ENCODE assay signal across 8 cellular contexts in the genomic region with DNA sequence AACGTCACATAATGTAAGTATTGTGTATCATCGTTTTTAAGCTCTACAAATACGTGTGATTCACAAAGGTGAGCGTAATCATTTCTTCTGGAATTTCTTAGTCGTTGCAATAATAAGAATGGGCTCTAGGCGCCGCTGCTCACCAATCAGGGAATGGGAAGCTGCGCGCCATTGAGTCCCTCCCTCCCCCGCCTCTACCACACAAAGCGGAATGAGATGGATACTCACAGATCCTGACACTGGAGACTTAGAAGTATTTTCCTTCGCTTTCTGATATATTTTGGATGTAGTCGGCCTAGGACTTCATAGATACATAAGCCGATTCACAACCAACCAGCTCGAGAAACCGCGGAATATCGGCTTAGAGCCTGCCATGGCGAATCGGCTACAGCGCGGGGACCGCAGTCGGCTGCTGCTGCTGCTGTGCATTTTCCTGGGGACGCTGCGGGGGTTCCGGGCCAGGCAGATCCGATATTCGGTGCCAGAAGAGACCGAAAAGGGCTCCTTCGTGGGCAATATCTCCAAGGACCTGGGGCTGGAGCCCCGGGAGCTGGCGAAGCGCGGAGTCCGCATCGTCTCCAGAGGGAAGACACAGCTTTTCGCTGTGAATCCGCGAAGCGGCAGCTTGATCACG. TPM values are rescaled to one million over a fixed set of nuclear protein-coding genes. Genes with fewer than 3 reads are reported as not detected.
DNase-seq lines count a peak whose midpoint lies in the region; ATAC-seq and TF ChIP-seq lines count a peak whose summit lies in the region.

A gene (plus strand): TSS at position 197 of the 634 bp plus-strand sequence. CDS start 177 bp downstream, at position 374.

- TF ChIP-seq CTCF in ascending aorta (IDR thresholded peaks at IDR 0.05): peak in 1 of 3 experiments; percentile 26

- H4K20me1 ChIP-seq in Karpas-422 (ENCODE audit: insufficient read depth, low read depth, low read length): no peaks in the 10 kb centered on the region

- H3K4me3 ChIP-seq in Karpas-422 (ENCODE audit: low read length) (no peak within 1 kb of the TSS), ascending aorta (peak within 1 kb of the TSS; percentile 40 to 44), iPS-20b (ENCODE audit: low read length) (peak within 1 kb of the TSS; percentile 8; the same call in 1 of the 2 replicates)

- H3K9ac ChIP-seq in Karpas-422 (ENCODE audit: low read length) (no peak within 1 kb of the TSS), iPS-20b (ENCODE audit: low read depth, low read length) (no peak within 1 kb of the TSS)

- intact Hi-C loops in ascending aorta (cut with DNase I): loop anchor here (5.0 kb wide), 1 partner anchor 106 kb away; no protein-coding TSS in a partner anchor

- H3K4me2 ChIP-seq in Karpas-422 (ENCODE audit: low read depth, low read length, poor library complexity, severe bottlenecking): no peak within 1 kb of the TSS

- H3K9me2 ChIP-seq in Karpas-422 (replicated peaks; ENCODE audit: insufficient read depth, low read length): no peaks in the 10 kb centered on the region

- ATAC-seq in stimulated activated effector memory CD8-positive, alpha-beta T cell treated with anti-CD3 and anti-CD28 coated beads, Interleukin-12 subunit alpha, Interleukin-12 subunit beta, amount 100 ng/mL, for 72 hours: peak; percentile 60

- H3K36me3 Mint-ChIP-seq in stimulated activated effector memory CD8-positive, alpha-beta T cell treated with anti-CD3 and anti-CD28 coated beads, Interleukin-12 subunit alpha, Interleukin-12 subunit beta, amount 100 ng/mL, for 72 hours: peaks cover 9% of the 10 kb centered on the region

- H3K27ac ChIP-seq in Karpas-422 (ENCODE audit: low read length): no peak within 1 kb of the TSS
- H3K27ac ChIP-seq in ascending aorta: no peak within 1 kb of the TSS
- no peak within 1 kb of the TSS for H3K27ac ChIP-seq in iPS-20b (ENCODE audit: low read length)

- H3K9me3 ChIP-seq in Karpas-422 (ENCODE audit: low read length) (peaks cover 16% of the 10 kb centered on the region), ascending aorta (peaks cover 97 to 100% of the 10 kb centered on the region in 2 donors), iPS-20b (ENCODE audit: insufficient read depth, low read depth, low read length) (peaks cover 69% of the 10 kb centered on the region)

- H3K36me3 ChIP-seq in Karpas-422 (ENCODE audit: insufficient read depth, low read length): peaks cover 13% of the 10 kb centered on the region
- H3K36me3 ChIP-seq in ascending aorta: peaks cover 1 to 3% of the 10 kb centered on the region in 2 donors
- peaks cover 28% of the 10 kb centered on the region; the same call in 1 of the 2 replicates for H3K36me3 ChIP-seq in iPS-20b (ENCODE audit: insufficient read depth, low read depth, low read length)

- H3K4me1 Mint-ChIP-seq in stimulated activated effector memory CD8-positive, alpha-beta T cell treated with anti-CD3 and anti-CD28 coated beads, Interleukin-12 subunit alpha, Interleukin-12 subunit beta, amount 100 ng/mL, for 72 hours: peaks cover 15% of the 10 kb centered on the region

- peak within 1 kb of the TSS; percentile 69 for H3K4me3 Mint-ChIP-seq in stimulated activated effector memory CD8-positive, alpha-beta T cell treated with anti-CD3 and anti-CD28 coated beads, Interleukin-12 subunit alpha, Interleukin-12 subunit beta, amount 100 ng/mL, for 72 hours

- H3K27me3 ChIP-seq in Karpas-422 (ENCODE audit: low read length) (no peaks in the 10 kb centered on the region), ascending aorta (no peaks in the 10 kb centered on the region), iPS-20b (ENCODE audit: insufficient read depth, low read length) (peaks cover 13% of the 10 kb centered on the region)

- no peaks in the 10 kb centered on the region for H3K79me2 ChIP-seq in Karpas-422 (ENCODE audit: low read length)

- no peak within 1 kb of the TSS for H3K27ac Mint-ChIP-seq in stimulated activated effector memory CD8-positive, alpha-beta T cell treated with anti-CD3 and anti-CD28 coated beads, Interleukin-12 subunit alpha, Interleukin-12 subunit beta, amount 100 ng/mL, for 72 hours

- H3K9me3 Mint-ChIP-seq in stimulated activated effector memory CD8-positive, alpha-beta T cell treated with anti-CD3 and anti-CD28 coated beads, Interleukin-12 subunit alpha, Interleukin-12 subunit beta, amount 100 ng/mL, for 72 hours: peaks cover 4% of the 10 kb centered on the region

- H3K4me1 ChIP-seq in Karpas-422 (ENCODE audit: low read length) (no peaks in the 10 kb centered on the region; the same call in 1 of the 2 replicates), ascending aorta (no peaks in the 10 kb centered on the region), iPS-20b (ENCODE audit: insufficient read depth, low read length) (no peaks in the 10 kb centered on the region)

- H2AFZ ChIP-seq in Karpas-422 (ENCODE audit: low read length): no peak within 1 kb of the TSS

- DNase-seq in activated T-cell treated with anti-CD3 and anti-CD28 coated beads for 1 hour (ENCODE audit: low read depth) (peak; percentile 22), Karpas-422 (no peak), ascending aorta (ENCODE audit: low spot score in 2 of 2) (no peak), C1 segment of cervical spinal cord (lab: John Stamatoyannopoulos, UW) (no peak), SW480 (ENCODE audit: low spot score) (no peak)
- no peak for DNase-seq in activated T-cell treated with anti-CD3 and anti-CD28 coated beads, Interleukin-2, amount 50 U/mL, for 1 hour
- DNase-seq in stimulated activated effector memory CD8-positive, alpha-beta T cell treated with anti-CD3 and anti-CD28 coated beads, Interleukin-12 subunit alpha, Interleukin-12 subunit beta, amount 100 ng/mL, for 72 hours (ENCODE audit: low spot score in 2 of 2): peak in 1 of 2 donors; percentile 38

RNA-seq across cellular contexts. Expression of the gene that starts here (rescaled TPM):
- total RNA-seq in Karpas-422 (2014; rRNA removed; shearing (Covaris generic); ENCODE audit: low replicate concordance): 9.3 and 10.4 TPM in 2 replicates
- total RNA-seq in ascending aorta: 5.3 TPM
